ENCODE assay signal across 10 cellular contexts in the genomic region with DNA sequence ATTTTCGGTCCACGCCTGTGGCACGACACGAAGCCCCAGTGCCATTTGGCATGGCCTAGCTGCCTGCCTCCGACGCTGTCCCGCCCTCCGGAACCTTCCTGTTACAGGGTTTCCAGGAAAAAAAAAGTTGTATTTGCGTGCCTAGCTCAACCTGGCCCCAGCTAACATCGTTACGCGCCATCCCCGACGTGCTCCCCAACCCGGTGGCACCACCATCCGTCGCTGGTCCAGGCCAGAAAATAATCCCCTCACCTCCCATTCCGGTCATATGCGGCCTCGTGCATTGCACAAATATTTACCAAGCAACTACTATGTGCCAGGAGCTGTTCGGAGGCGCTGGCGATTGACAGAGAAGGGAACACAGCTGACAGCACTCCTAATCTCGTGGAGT. TPM values are rescaled to one million over a fixed set of nuclear protein-coding genes. Genes with fewer than 3 reads are reported as not detected.
DNase-seq lines count a peak whose midpoint lies in the region; TF ChIP-seq lines count a peak whose summit lies in the region.
"Had no signal": no experiment of that assay in that cellular context is flagged by ENCODE, and none has a peak within 500 bp of the region (broad histone marks: within the 10 kb centered on the region; RNA-seq: fewer than 3 reads in every experiment).

No MANE protein-coding gene starts in this region.

- H3K4me3 ChIP-seq in suprapubic skin: peak overlapping the region; percentile 59

- peak overlapping the region; percentile 76 for H3K4me3 Mint-ChIP-seq in activated CD4-positive, alpha-beta T cell treated with anti-CD3 and anti-CD28 coated beads, Interleukin-2, amount 10 ng/mL, durations not matched to agents 24 days and 14 days
- H3K4me3 Mint-ChIP-seq in activated naive CD8-positive, alpha-beta T cell: peak overlapping the region; percentile 76
- H3K4me3 Mint-ChIP-seq in immature natural killer cell: peak overlapping the region; percentile 53 to 80 (median 76)

- no peak for TF ChIP-seq EP300 in suprapubic skin (IDR thresholded peaks at IDR 0.05)

- H3K4me1 ChIP-seq in suprapubic skin: peaks cover 23% of the 10 kb centered on the region

- no peaks in the 10 kb centered on the region for H3K36me3 Mint-ChIP-seq in activated CD4-positive, alpha-beta T cell treated with anti-CD3 and anti-CD28 coated beads, Interleukin-2, amount 10 ng/mL, durations not matched to agents 24 days and 14 days (ENCODE audit: low read depth)
- no peaks in the 10 kb centered on the region for H3K36me3 Mint-ChIP-seq in activated naive CD8-positive, alpha-beta T cell
- H3K36me3 Mint-ChIP-seq in immature natural killer cell: no peaks in the 10 kb centered on the region

- no peak overlapping the region for H3K27ac ChIP-seq in suprapubic skin

- H3K27me3 Mint-ChIP-seq in activated CD4-positive, alpha-beta T cell treated with anti-CD3 and anti-CD28 coated beads, Interleukin-2, amount 10 ng/mL, durations not matched to agents 24 days and 14 days: peaks cover 28% of the 10 kb centered on the region
- peaks cover 13% of the 10 kb centered on the region for H3K27me3 Mint-ChIP-seq in activated naive CD8-positive, alpha-beta T cell
- peaks cover 6 to 25% (median 7%) of the 10 kb centered on the region in 3 donors for H3K27me3 Mint-ChIP-seq in immature natural killer cell (ENCODE audit: low read depth in 3 of 3)

- peaks cover 53% of the 10 kb centered on the region for H3K27me3 ChIP-seq in suprapubic skin

- H3K4me1 Mint-ChIP-seq in activated CD4-positive, alpha-beta T cell treated with anti-CD3 and anti-CD28 coated beads, Interleukin-2, amount 10 ng/mL, durations not matched to agents 24 days and 14 days: peaks cover 9% of the 10 kb centered on the region
- H3K4me1 Mint-ChIP-seq in activated naive CD8-positive, alpha-beta T cell (ENCODE audit: low read depth): peaks cover 12% of the 10 kb centered on the region
- H3K4me1 Mint-ChIP-seq in immature natural killer cell: peaks cover 9 to 12% of the 10 kb centered on the region in 2 donors

- WGBS in suprapubic skin: 34% methylated on average over 24 of the region's 24 CpGs

- no peaks in the 10 kb centered on the region for H3K36me3 ChIP-seq in suprapubic skin

- intact Hi-C loops in activated CD4-positive, alpha-beta T cell treated with anti-CD3 and anti-CD28 coated beads, Interleukin-2, amount 10 ng/mL, durations not matched to agents 24 days and 14 days (cut with micrococcal nuclease): no loop called here

- H3K9me3 Mint-ChIP-seq in activated CD4-positive, alpha-beta T cell treated with anti-CD3 and anti-CD28 coated beads, Interleukin-2, amount 10 ng/mL, durations not matched to agents 24 days and 14 days: no peaks in the 10 kb centered on the region
- no peaks in the 10 kb centered on the region for H3K9me3 Mint-ChIP-seq in activated naive CD8-positive, alpha-beta T cell (ENCODE audit: low read depth)
- H3K9me3 Mint-ChIP-seq in immature natural killer cell: no peaks in the 10 kb centered on the region

- no peak for TF ChIP-seq CTCF in suprapubic skin (IDR thresholded peaks at IDR 0.05)

- TF ChIP-seq POLR2A in suprapubic skin (IDR thresholded peaks at IDR 0.05): no peak

- H3K27ac Mint-ChIP-seq in activated CD4-positive, alpha-beta T cell treated with anti-CD3 and anti-CD28 coated beads, Interleukin-2, amount 10 ng/mL, durations not matched to agents 24 days and 14 days: no peak overlapping the region
- H3K27ac Mint-ChIP-seq in activated naive CD8-positive, alpha-beta T cell: peak overlapping the region; percentile 47
- peak overlapping the region in 1 of 6 donors; percentile 50 for H3K27ac Mint-ChIP-seq in immature natural killer cell

- DNase-seq in activated CD4-positive, alpha-beta T cell treated with anti-CD3 and anti-CD28 coated beads, Interleukin-2, amount 10 ng/mL, durations not matched to agents 24 days and 14 days: no peak
- no peak for DNase-seq in activated CD4-positive, alpha-beta T cell treated with anti-CD3 and anti-CD28 coated beads for 48 hours
- DNase-seq in immature natural killer cell: no peak
- DNase-seq in suprapubic skin (ENCODE audit: low spot score in 2 of 2): peak in 1 of 2 donors; percentile 35
- DNase-seq in inferior parietal cortex (ENCODE audit: extremely low spot score): no peak
- no peak for DNase-seq in NK-92 treated with Interleukin-12 subunit alpha and Interleukin-12 subunit beta, amount 100 ng/mL, for 24 hours (lab: John Stamatoyannopoulos, UW)
- no peak for DNase-seq in NCI-H2107 (lab: John Stamatoyannopoulos, UW)
- DNase-seq: NCI-H524 treated with DMSO at 0.1 percent for 48 hours had no signal

- no peaks in the 10 kb centered on the region for H3K9me3 ChIP-seq in suprapubic skin

RNA-seq across cellular contexts. Expression of a gene that starts 1.4 kb away (rescaled TPM):
- 0.31 and 0.42 TPM in 2 replicates for total RNA-seq in activated CD4-positive, alpha-beta T cell treated with anti-CD3 and anti-CD28 coated beads, Interleukin-2, amount 10 ng/mL, durations not matched to agents 24 days and 14 days
- not detected for polyA plus RNA-seq in immature natural killer cell
- total RNA-seq in suprapubic skin: 1 to 10 TPM in 3 of 4 donors, under 1 TPM in 1; 0.64 to 6.0 (median 2.8) TPM

RNA-seq across cellular contexts. Expression of a gene that starts 21.9 kb away (rescaled TPM):
- not detected in 2 replicates for total RNA-seq in activated CD4-positive, alpha-beta T cell treated with anti-CD3 and anti-CD28 coated beads, Interleukin-2, amount 10 ng/mL, durations not matched to agents 24 days and 14 days
- not detected for polyA plus RNA-seq in immature natural killer cell
- total RNA-seq in suprapubic skin: not detected
- total RNA-seq: H4 had no signal

RNA-seq across cellular contexts. Expression of a gene that starts 30.9 kb away (rescaled TPM):
- 45.7 and 50.2 TPM in 2 replicates for total RNA-seq in activated CD4-positive, alpha-beta T cell treated with anti-CD3 and anti-CD28 coated beads, Interleukin-2, amount 10 ng/mL, durations not matched to agents 24 days and 14 days
- polyA plus RNA-seq in immature natural killer cell: 10 to 100 TPM; 17.4 to 30.4 (median 26.1) TPM
- 10 to 100 TPM; 13.0 to 52.4 (median 23.5) TPM for total RNA-seq in suprapubic skin

RNA-seq across cellular contexts. Expression of a gene that starts 55.1 kb away (rescaled TPM):
- total RNA-seq in activated CD4-positive, alpha-beta T cell treated with anti-CD3 and anti-CD28 coated beads, Interleukin-2, amount 10 ng/mL, durations not matched to agents 24 days and 14 days: 332 and 340 TPM in 2 replicates
- 100 to 1,000 TPM in 1 of 3 donors, 10 to 100 TPM in 2; 94.0 to 180 (median 95.9) TPM for polyA plus RNA-seq in immature natural killer cell
- total RNA-seq in suprapubic skin: 10 to 100 TPM; 33.1 to 45.2 (median 35.5) TPM
